ENCODE assay signal across 18 cellular contexts in the genomic region with DNA sequence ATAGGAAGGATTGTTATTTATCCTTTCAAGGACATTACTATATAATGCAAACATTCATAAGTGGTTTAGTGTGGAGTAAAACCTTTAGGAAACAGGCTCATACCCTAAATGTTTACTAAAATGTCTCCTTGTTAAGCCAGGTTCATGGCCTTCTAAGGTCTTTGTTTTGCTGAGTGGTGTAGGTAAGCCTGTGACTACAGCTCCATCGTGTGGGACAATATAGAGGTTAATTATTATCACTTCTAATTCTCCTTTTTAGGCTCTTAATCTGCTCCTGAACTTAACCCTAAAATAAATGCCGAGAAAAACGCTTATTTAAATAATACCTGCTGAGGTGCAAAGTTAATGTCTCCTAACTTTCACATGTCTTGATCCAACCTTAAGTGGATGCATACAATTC. TPM values are rescaled to one million over a fixed set of nuclear protein-coding genes. Genes with fewer than 3 reads are reported as not detected.
A peak's percentile ranks its signal among the peaks of the same experiment; 100 is the strongest.
DNase-seq lines count a peak whose midpoint lies in the region; ATAC-seq, FAIRE-seq and TF ChIP-seq lines count a peak whose summit lies in the region.
"Had no signal": no experiment of that assay in that cellular context is flagged by ENCODE, and none has a peak within 500 bp of the region (broad histone marks: within the 10 kb centered on the region; RNA-seq: fewer than 3 reads in every experiment).

No MANE protein-coding gene starts in this region.

- H3K4me2 ChIP-seq in hepatocyte: no peak overlapping the region

- H3K27ac ChIP-seq in RWPE2 (ENCODE audit: poor library complexity, severe bottlenecking) (no peak overlapping the region), hepatocyte (no peak overlapping the region), substantia nigra (ENCODE audit: low read depth, low read length, poor library complexity, severe bottlenecking) (no peak overlapping the region)
- H3K27ac ChIP-seq: SJSA1 had no signal

- no peak for FAIRE-seq in D721Med (lab: Jason Lieb, UNC)
- FAIRE-seq: GM12878, islet of Langerhans, TTC549 had no signal

- H3K79me2 ChIP-seq in hepatocyte: no peaks in the 10 kb centered on the region

- 25% methylated on average over 3 of the region's 3 CpGs for WGBS in hepatocyte (ENCODE audit: low lambda C conversion rate, missing lambda C conversion rate)

- TF ChIP-seq CTCF in D721Med (IDR thresholded peaks at IDR 0.05; ENCODE audit: insufficient read depth, missing control alignments): peak; percentile 41
- TF ChIP-seq CTCF in LNCaP clone FGC (IDR thresholded peaks at IDR 0.05; ENCODE audit: control insufficient read depth, extremely low read depth, insufficient read depth): peak; percentile 52
- peak; percentile 77 for TF ChIP-seq CTCF in RWPE2 (IDR thresholded peaks at IDR 0.05; ENCODE audit: poor library complexity, severe bottlenecking)
- TF ChIP-seq CTCF in hepatocyte (IDR thresholded peaks at IDR 0.05; ENCODE audit: poor library complexity): peak; percentile 34

- H3K36me3 ChIP-seq in RWPE2 (ENCODE audit: low read depth): no peaks in the 10 kb centered on the region
- no peaks in the 10 kb centered on the region for H3K36me3 ChIP-seq in hepatocyte (replicated peaks; ENCODE audit: insufficient read depth, low read depth)
- H3K36me3 ChIP-seq: SJSA1 had no signal

- no peaks in the 10 kb centered on the region for H3K4me1 ChIP-seq in RWPE2 (ENCODE audit: insufficient read depth, poor library complexity, severe bottlenecking)
- no peaks in the 10 kb centered on the region for H3K4me1 ChIP-seq in hepatocyte (ENCODE audit: insufficient read depth)
- H3K4me1 ChIP-seq: SJSA1 had no signal

- no peak for DNase-seq in D721Med (ENCODE audit: insufficient read length, low spot score)
- DNase-seq in LNCaP clone FGC (ENCODE audit: low read depth): no peak
- DNase-seq in RWPE2 (ENCODE audit: low spot score): no peak
- peak; percentile 11 for DNase-seq in hepatocyte (ENCODE audit: low spot score)
- DNase-seq in activated T-cell treated with anti-CD3 and anti-CD28 coated beads, Interleukin-2, amount 50 U/mL, for 1 hour: no peak
- no peak for DNase-seq in substantia nigra (lab: John Stamatoyannopoulos, UW)
- DNase-seq in NK-92 (lab: John Stamatoyannopoulos, UW; ENCODE audit: unreplicated experiment): no peak
- DNase-seq: activated CD8-positive, alpha-beta T cell treated with anti-CD3 and anti-CD28 coated beads for 36 hours; KG1; naive thymus-derived CD4-positive, alpha-beta T cell; NCI-H187 treated with DMSO at 0.1 percent for 48 hours; stimulated activated CD4-positive, alpha-beta T cell treated with anti-CD3 and anti-CD28 coated beads, Interleukin-15, amount 100 ng/mL, for 24 hours had no signal

- H2AFZ ChIP-seq in hepatocyte: no peak overlapping the region

- H3K9me2 ChIP-seq in hepatocyte (replicated peaks; ENCODE audit: insufficient read depth): no peaks in the 10 kb centered on the region

- H3K4me3 ChIP-seq in LNCaP clone FGC (ENCODE audit: low read depth, low read length): no peak overlapping the region
- no peak overlapping the region for H3K4me3 ChIP-seq in RWPE2 (ENCODE audit: severe bottlenecking)
- H3K4me3 ChIP-seq in hepatocyte: no peak overlapping the region
- H3K4me3 ChIP-seq: GM12878, SJSA1 had no signal

- H3K9me3 ChIP-seq in RWPE2 (ENCODE audit: severe bottlenecking) (no peaks in the 10 kb centered on the region), hepatocyte (ENCODE audit: low read depth) (no peaks in the 10 kb centered on the region)
- H3K9me3 ChIP-seq: SJSA1 had no signal

- ATAC-seq in RWPE2 (ENCODE audit: low read depth) (peak; percentile 90), HG03565 (IDR thresholded peaks at IDR 0.05; ENCODE audit: unreplicated experiment) (no peak)
- ATAC-seq: activated CD8-positive, alpha-beta T cell treated with anti-CD3 and anti-CD28 coated beads for 36 hours; GM12878; naive thymus-derived CD4-positive, alpha-beta T cell had no signal

- H3K27me3 ChIP-seq in RWPE2 (ENCODE audit: insufficient read depth, poor library complexity, severe bottlenecking) (no peaks in the 10 kb centered on the region), hepatocyte (no peaks in the 10 kb centered on the region)
- H3K27me3 ChIP-seq: SJSA1 had no signal

- no peaks in the 10 kb centered on the region for H4K20me1 ChIP-seq in hepatocyte (ENCODE audit: insufficient read depth, poor library complexity, severe bottlenecking)

RNA-seq across cellular contexts. Expression of a gene that starts 43.8 kb away (rescaled TPM):
- 3.0 TPM in 2 replicates for total RNA-seq in hepatocyte
- polyA plus RNA-seq in hepatocyte: 2.6 and 4.4 TPM in 2 replicates
- total RNA-seq: activated CD8-positive, alpha-beta T cell treated with anti-CD3 and anti-CD28 coated beads for 36 hours; naive thymus-derived CD4-positive, alpha-beta T cell; SJSA1 had no signal
- polyA plus RNA-seq: BJ; naive thymus-derived CD4-positive, alpha-beta T cell had no signal
